ENCODE assay signal across 31 cellular contexts in genomic region chr10:109924947-109925620, GRCh38. TPM values are rescaled to one million over a fixed set of nuclear protein-coding genes. Genes with fewer than 3 reads are reported as not detected.
DNase-seq lines count a peak whose midpoint lies in the region; ATAC-seq, FAIRE-seq and TF ChIP-seq lines count a peak whose summit lies in the region.
"Had no signal": no experiment of that assay in that cellular context is flagged by ENCODE, and none has a peak within 500 bp of the region (broad histone marks: within the 10 kb centered on the region; RNA-seq: fewer than 3 reads in every experiment).

No MANE protein-coding gene starts in this region.

- H3K9ac ChIP-seq in MM.1S (ENCODE audit: low read length) = no peak overlapping the region
- H3K9ac ChIP-seq: BLaER1 had no signal

- TF ChIP-seq CTCF in Calu3 (IDR thresholded peaks at IDR 0.05; ENCODE audit: unreplicated experiment) = no peak
- TF ChIP-seq CTCF in MM.1S (IDR thresholded peaks at IDR 0.05; ENCODE audit: low read length) = no peak
- TF ChIP-seq CTCF in pancreas (IDR thresholded peaks at IDR 0.05) = no peak
- TF ChIP-seq CTCF in CD8-positive, alpha-beta T cell (IDR thresholded peaks at IDR 0.05) = no peak

- no peaks in the 10 kb centered on the region for H3K27me3 ChIP-seq in MM.1S (replicated peaks; ENCODE audit: insufficient read depth, low read length)
- H3K27me3 ChIP-seq in pancreas = no peaks in the 10 kb centered on the region
- no peaks in the 10 kb centered on the region for H3K27me3 ChIP-seq in CD8-positive, alpha-beta T cell (ENCODE audit: insufficient read depth, low read length)
- H3K27me3 ChIP-seq: ascending aorta, BLaER1, left lung, upper lobe of right lung had no signal

- CTCF ChIA-PET in Calu3 (lab: Charles Lee) = no interaction called here
- CTCF ChIA-PET in CD8-positive, alpha-beta T cell (lab: Charles Lee) = interaction anchor here (1.5 to 1.7 kb wide), 2 partner anchors 41 to 52 kb away, joined by 3 to 7 read pairs; no protein-coding TSS in a partner anchor

- H3K79me2 ChIP-seq in MM.1S (ENCODE audit: low read length) = peaks cover 30% of the 10 kb centered on the region

- POLR2A ChIA-PET in CD8-positive, alpha-beta T cell (lab: Charles Lee) = interaction anchor here (0.9 kb wide), 1 partner anchor 15 kb away, joined by 5 read pairs; no protein-coding TSS in a partner anchor

- no peaks in the 10 kb centered on the region for H3K9me3 Mint-ChIP-seq in Calu3 (ENCODE audit: low read depth, unreplicated experiment)
- H3K9me3 Mint-ChIP-seq in dendritic cell treated with granulocyte-macrophage colony-stimulating factor and Interleukin-4, amounts not matched to agents 40 ng/mL and 50 ng/mL, for 4 days = no peaks in the 10 kb centered on the region
- no peaks in the 10 kb centered on the region for H3K9me3 Mint-ChIP-seq in CD8-positive, alpha-beta T cell
- H3K9me3 Mint-ChIP-seq: activated CD4-positive, alpha-beta memory T cell treated with anti-CD3 and anti-CD28 coated beads, Interleukin-2, amount 10 ng/mL, durations not matched to agents 7 days and 5 days; activated naive CD8-positive, alpha-beta T cell treated with anti-CD3 and anti-CD28 coated beads, Interleukin-2, amount 10 ng/mL, durations not matched to agents 7 days and 5 days; nephron progenitor cell had no signal

- H3K27ac Mint-ChIP-seq in Calu3 (ENCODE audit: unreplicated experiment) = no peak overlapping the region
- H3K27ac Mint-ChIP-seq in dendritic cell treated with granulocyte-macrophage colony-stimulating factor and Interleukin-4, amounts not matched to agents 40 ng/mL and 50 ng/mL, for 4 days = peak overlapping the region; percentile 12
- H3K27ac Mint-ChIP-seq in CD8-positive, alpha-beta T cell = no peak overlapping the region

- peak in 1 of 4 donors; percentile 5 for ATAC-seq in pancreas
- ATAC-seq in HG03432 (IDR thresholded peaks at IDR 0.05; ENCODE audit: unreplicated experiment) = no peak
- no peak for ATAC-seq in CD8-positive, alpha-beta T cell
- no peak for ATAC-seq in GM19324 (IDR thresholded peaks at IDR 0.05; ENCODE audit: low FRiP score, unreplicated experiment)
- ATAC-seq: activated CD4-positive, CD25-positive, alpha-beta regulatory T cell treated with anti-CD3 and anti-CD28 coated beads, Interleukin-2, amount 50 U/mL, for 24 hours; left lung; upper lobe of right lung had no signal

- intact Hi-C loops in Calu3 (cut with micrococcal nuclease; ENCODE audit: unreplicated experiment) (no loop called here), pancreas (cut with DNase I) (no loop called here)
- intact Hi-C loops in dendritic cell treated with granulocyte-macrophage colony-stimulating factor and Interleukin-4, amounts not matched to agents 40 ng/mL and 50 ng/mL, for 4 days (cut with micrococcal nuclease) = loop anchor here (5.0 kb wide), 3 partner anchors 82 to 992 kb away; partner anchors contain the start of genes ADD3, BBIP1 and SHOC2
- intact Hi-C loops in CD8-positive, alpha-beta T cell (cut with DNase I, micrococcal nuclease) = loop anchor here (5.0 to 10.0 kb wide), 6 partner anchors 38 to 990 kb away; partner anchors contain the start of genes BBIP1 (in 1 of the 2), DUSP5 (in 1 of the 2) and SHOC2 (in 1 of the 2)

- H4K20me1 ChIP-seq in MM.1S (ENCODE audit: insufficient read depth, low read length) = no peaks in the 10 kb centered on the region
- H4K20me1 ChIP-seq: BLaER1 had no signal

- DNase-seq in Calu3 (no peak), MM.1S (peak; percentile 12), pancreas (no peak), NCI-H2227 treated with DMSO at 0.1 percent for 48 hours (lab: John Stamatoyannopoulos, UW) (no peak)
- no peak for DNase-seq in CD8-positive, alpha-beta T cell
- DNase-seq: activated CD4-positive, alpha-beta memory T cell treated with anti-CD3 and anti-CD28 coated beads, Interleukin-2, amount 10 ng/mL, durations not matched to agents 7 days and 5 days; activated CD8-positive, alpha-beta memory T cell treated with anti-CD3 and anti-CD28 coated beads, Interleukin-2, amount 50 U/mL, for 48 hours; activated effector memory CD4-positive, alpha-beta T cell treated with Interleukin-2 at 50 U/mL for 16 hours; activated naive CD8-positive, alpha-beta T cell treated with anti-CD3 and anti-CD28 coated beads, Interleukin-2, amount 10 ng/mL, durations not matched to agents 7 days and 5 days; central memory CD4-positive, alpha-beta T cell; DND-41; GOT3; left lung; midbrain; NCI-H1105; NCI-H2029; NCI-H345; NCI-H748 treated with DMSO at 0.1 percent for 48 hours; nephron progenitor cell; stimulated activated CD4-positive, alpha-beta T cell treated with anti-CD3 and anti-CD28 coated beads, Interleukin-1b, Interleukin-23, amount 100 ng/mL, for 48 hours; T-helper 1 cell; upper lobe of right lung had no signal

- no TSS peak for BruUV-seq in Calu3 (replicated peaks; lab: Mats Ljungman, UMichigan)

- FAIRE-seq in pancreas (lab: Jason Lieb, UNC) = no peak
- FAIRE-seq: islet of Langerhans, TTC549 had no signal

- no peaks in the 10 kb centered on the region for H3K27me3 Mint-ChIP-seq in Calu3 (ENCODE audit: unreplicated experiment)
- no peaks in the 10 kb centered on the region for H3K27me3 Mint-ChIP-seq in dendritic cell treated with granulocyte-macrophage colony-stimulating factor and Interleukin-4, amounts not matched to agents 40 ng/mL and 50 ng/mL, for 4 days
- no peaks in the 10 kb centered on the region for H3K27me3 Mint-ChIP-seq in CD8-positive, alpha-beta T cell (ENCODE audit: low read depth)

- H3K4me1 ChIP-seq in MM.1S (ENCODE audit: low read length) (peaks cover 24% of the 10 kb centered on the region), pancreas (peaks cover 7 to 33% (median 21%) of the 10 kb centered on the region in 3 donors)
- H3K4me1 ChIP-seq in CD8-positive, alpha-beta T cell (ENCODE audit: insufficient read depth, low read length) = peaks cover 33% of the 10 kb centered on the region

- H3K9me3 ChIP-seq in MM.1S (replicated peaks; ENCODE audit: insufficient read depth, low read length) = no peaks in the 10 kb centered on the region
- no peaks in the 10 kb centered on the region for H3K9me3 ChIP-seq in pancreas
- H3K9me3 ChIP-seq in CD8-positive, alpha-beta T cell (ENCODE audit: low read length) = no peaks in the 10 kb centered on the region
- H3K9me3 ChIP-seq: ascending aorta, BLaER1, left lung, upper lobe of right lung had no signal

- H3K4me2 ChIP-seq in MM.1S (ENCODE audit: low read depth, low read length) = no peak overlapping the region
- H3K4me2 ChIP-seq: BLaER1, smooth muscle cell had no signal

- no peak overlapping the region for H3K4me3 ChIP-seq in MM.1S (ENCODE audit: low read length)
- no peak overlapping the region for H3K4me3 ChIP-seq in pancreas
- no peak overlapping the region for H3K4me3 ChIP-seq in CD8-positive, alpha-beta T cell (ENCODE audit: low read depth, low read length)
- H3K4me3 ChIP-seq: ascending aorta, BLaER1, left lung, smooth muscle cell, upper lobe of right lung had no signal

- peaks cover 24% of the 10 kb centered on the region for H3K4me1 Mint-ChIP-seq in Calu3 (ENCODE audit: low read depth, unreplicated experiment)
- peaks cover 40% of the 10 kb centered on the region for H3K4me1 Mint-ChIP-seq in dendritic cell treated with granulocyte-macrophage colony-stimulating factor and Interleukin-4, amounts not matched to agents 40 ng/mL and 50 ng/mL, for 4 days (ENCODE audit: low read depth)
- peaks cover 40% of the 10 kb centered on the region for H3K4me1 Mint-ChIP-seq in CD8-positive, alpha-beta T cell (ENCODE audit: low read depth)

- peaks cover 24% of the 10 kb centered on the region for H3K36me3 Mint-ChIP-seq in Calu3 (ENCODE audit: insufficient read depth, unreplicated experiment)
- peaks cover 18% of the 10 kb centered on the region for H3K36me3 Mint-ChIP-seq in dendritic cell treated with granulocyte-macrophage colony-stimulating factor and Interleukin-4, amounts not matched to agents 40 ng/mL and 50 ng/mL, for 4 days (ENCODE audit: low read depth)
- peaks cover 3% of the 10 kb centered on the region for H3K36me3 Mint-ChIP-seq in CD8-positive, alpha-beta T cell

- WGBS in pancreas, 2 donors = 22 to 32% methylated on average over 5 of the region's 5 CpGs

- H3K27ac ChIP-seq in MM.1S (ENCODE audit: low read length) (no peak overlapping the region), pancreas (peak overlapping the region in 3 of 4 donors; percentile 11 to 32 (median 14))
- H3K27ac ChIP-seq in CD8-positive, alpha-beta T cell (ENCODE audit: low read depth, low read length) = no peak overlapping the region
- H3K27ac ChIP-seq: BLaER1, left lung, upper lobe of right lung had no signal

- H3K9me2 ChIP-seq in MM.1S (replicated peaks; ENCODE audit: insufficient read depth, low read length) = no peaks in the 10 kb centered on the region

- no peak overlapping the region for H2AFZ ChIP-seq in MM.1S (ENCODE audit: low read length)

- no peaks in the 10 kb centered on the region for H3F3A ChIP-seq in MM.1S (ENCODE audit: insufficient read depth, low read length)

- peak overlapping the region; percentile 65 for H3K4me3 Mint-ChIP-seq in Calu3 (ENCODE audit: low read depth, unreplicated experiment)
- H3K4me3 Mint-ChIP-seq in dendritic cell treated with granulocyte-macrophage colony-stimulating factor and Interleukin-4, amounts not matched to agents 40 ng/mL and 50 ng/mL, for 4 days = no peak overlapping the region
- no peak overlapping the region for H3K4me3 Mint-ChIP-seq in CD8-positive, alpha-beta T cell

- H3K36me3 ChIP-seq in MM.1S (replicated peaks; ENCODE audit: insufficient read depth, low read length) (no peaks in the 10 kb centered on the region), pancreas (no peaks in the 10 kb centered on the region)
- H3K36me3 ChIP-seq in CD8-positive, alpha-beta T cell (ENCODE audit: insufficient read depth, low read length) = no peaks in the 10 kb centered on the region
- H3K36me3 ChIP-seq: ascending aorta, left lung, upper lobe of right lung had no signal

RNA-seq across cellular contexts. Expression of gene XPNPEP1, which starts 1.8 kb away (rescaled TPM):
- total RNA-seq in Calu3 (2022) (50.0 and 63.4 TPM in 2 replicates), pancreas (100 to 1,000 TPM in 1 of 6 donors, 10 to 100 TPM in 5; 66.9 to 112 (median 83.3) TPM)
- polyA plus RNA-seq in pancreas = 10 to 100 TPM; 34.1 to 69.3 TPM
- 10 to 100 TPM; 50.4 to 54.7 TPM for total RNA-seq in CD8-positive, alpha-beta T cell

Comparison
In these comparisons a context has a peak if more than half of its experiments do, and no peak if none do; other contexts are left out.
1. H3K27ac ChIP-seq: peak in pancreas (3 of 4); none in MM.1S (single experiment) and CD8-positive, alpha-beta T cell (single experiment).
2. intact Hi-C loops: an anchor here in dendritic cell treated with granulocyte-macrophage colony-stimulating factor and Interleukin-4, amounts not matched to agents 40 ng/mL and 50 ng/mL, for 4 days (5.0 kb wide) and CD8-positive, alpha-beta T cell (5.0 to 10.0 kb wide); none called in Calu3 and pancreas.